In genomic region chr2:158726906-158727592, GRCh38 we compare ENCODE assay signal across 14 cellular contexts.
A peak's percentile ranks its signal among the peaks of the same experiment; 100 is the strongest.
DNase-seq lines count a peak whose midpoint lies in the region; ATAC-seq, FAIRE-seq and TF ChIP-seq lines count a peak whose summit lies in the region.
"Had no signal": no experiment of that assay in that cellular context is flagged by ENCODE, and none has a peak within 500 bp of the region (broad histone marks: within the 10 kb centered on the region; RNA-seq: fewer than 3 reads in every experiment).

No MANE protein-coding gene starts in this region.

- no peaks in the 10 kb centered on the region for H3F3A ChIP-seq in MM.1S (ENCODE audit: insufficient read depth, low read length)

- no peak for TF ChIP-seq RAD21 in HepG2 (CRISPR knock-in tag; IDR thresholded peaks at IDR 0.05)

- in situ Hi-C loops in HepG2 (cut with HindIII; ENCODE audit: extremely low pct_ligation_motif_present, low pct_unique_long_range_greater_than_20kb), result loop anchor here (25.0 kb wide), 1 partner anchor 265 kb away; the partner anchor contains the start of genes CCDC148 and PKP4

- TF ChIP-seq EP300 in HepG2 (IDR thresholded peaks at IDR 0.05; ENCODE audit: low read depth in 2 of 2, low read length in 2 of 2), result no peak
- TF ChIP-seq EP300 in HepG2 (CRISPR knock-in tag; IDR thresholded peaks at IDR 0.05; ENCODE audit: borderline replicate concordance), result no peak

- H3K4me1 ChIP-seq in HepG2 (ENCODE audit: insufficient read depth, low read length) (peaks cover 55% of the 10 kb centered on the region), MM.1S (ENCODE audit: low read length) (no peaks in the 10 kb centered on the region)

- TF ChIP-seq CTCF in dorsolateral prefrontal cortex (IDR thresholded peaks at IDR 0.05 in 54 of 56, conservative IDR thresholded peaks at IDR 0.05 in 2 of 56; ENCODE audit: low read depth in 1 of 56, partially characterized antibody in 56 of 56) (peak in 10 of 56 donors; percentile 1 to 36 (median 14)), HepG2 (CRISPR knock-in tag; IDR thresholded peaks at IDR 0.05) (no peak), MM.1S (IDR thresholded peaks at IDR 0.05; ENCODE audit: low read length) (no peak)

- ATAC-seq in HepG2 (peak; percentile 17), GM19328 (IDR thresholded peaks at IDR 0.05; ENCODE audit: unreplicated experiment) (no peak), GM19023 (IDR thresholded peaks at IDR 0.05; ENCODE audit: unreplicated experiment) (no peak)
- ATAC-seq: effector memory CD8-positive, alpha-beta T cell had no signal

- no peaks in the 10 kb centered on the region for H3K79me2 ChIP-seq in HepG2 (ENCODE audit: insufficient read depth, low read length)
- H3K79me2 ChIP-seq in MM.1S (ENCODE audit: low read length), result no peaks in the 10 kb centered on the region

- 3% methylated on average over 8 of the region's 8 CpGs for WGBS in HepG2 (ENCODE audit: low lambda C conversion rate)

- H3K36me3 ChIP-seq in HepG2 (replicated peaks in 1 of 2; ENCODE audit: control insufficient read depth in 1 of 2, insufficient read depth in 2 of 2, low read length in 2 of 2), result no peaks in the 10 kb centered on the region
- no peaks in the 10 kb centered on the region for H3K36me3 ChIP-seq in MM.1S (replicated peaks; ENCODE audit: insufficient read depth, low read length)

- CTCF ChIA-PET in HepG2 (lab: Yijun Ruan, JAX; ENCODE audit: low intra/inter-chr PET ratio, low total read pairs), result no interaction called here

- intact Hi-C loops in dorsolateral prefrontal cortex (cut with DNase I) (loop anchor here in 1 of 2 donors (1.0 to 10.0 kb wide), 2 partner anchors 17 to 542 kb away; no protein-coding TSS in a partner anchor), HepG2 (cut with micrococcal nuclease; ENCODE audit: unreplicated experiment) (no loop called here)

- H3K9me2 ChIP-seq in MM.1S (replicated peaks; ENCODE audit: insufficient read depth, low read length), result no peaks in the 10 kb centered on the region

- DNase-seq in AG08395 (ENCODE audit: low spot score), result peak; percentile 20
- DNase-seq in NAMALWA (ENCODE audit: low spot score), result peak; percentile 26
- DNase-seq in dorsolateral prefrontal cortex, result peak; percentile 28 to 96 (median 88)
- peak; percentile 23 for DNase-seq in HepG2 (ENCODE audit: low spot score)
- no peak for DNase-seq in MM.1S
- no peak for DNase-seq in LoVo (ENCODE audit: low spot score)
- DNase-seq: activated CD8-positive, alpha-beta memory T cell treated with anti-CD3 and anti-CD28 coated beads, Interleukin-2, amount 50 U/mL, for 4 hours; effector memory CD8-positive, alpha-beta T cell; GDM1; Karpas-422; NCI-H2171 had no signal

- H2AFZ ChIP-seq in HepG2 (ENCODE audit: low read length) (peak overlapping the region; percentile 30), MM.1S (ENCODE audit: low read length) (no peak overlapping the region)

- no TSS peak for BruUV-seq in HepG2 (replicated peaks; lab: Mats Ljungman, UMichigan)

- H3K27ac ChIP-seq in dorsolateral prefrontal cortex (peak overlapping the region in 54 of 59 donors; percentile 31 to 98 (median 78)), HepG2 (ENCODE audit: extremely low read length, insufficient read depth, low read length) (no peak overlapping the region), MM.1S (ENCODE audit: low read length) (no peak overlapping the region)

- H3K9me3 ChIP-seq in HepG2 (ENCODE audit: low read length) (no peaks in the 10 kb centered on the region), MM.1S (replicated peaks; ENCODE audit: insufficient read depth, low read length) (no peaks in the 10 kb centered on the region)

- H3K4me3 ChIP-seq in dorsolateral prefrontal cortex (peak overlapping the region in 1 of 59 donors; percentile 18), HepG2 (replicated peaks in 1 of 3; ENCODE audit: insufficient read depth in 1 of 3, low read depth in 2 of 3, low read length in 3 of 3) (peak overlapping the region in 1 of 3 experiments; percentile 2; a peak in 1 of 6 replicates), MM.1S (ENCODE audit: low read length) (no peak overlapping the region)
- H3K4me3 ChIP-seq: skin epidermis had no signal

- H4K20me1 ChIP-seq in HepG2 (ENCODE audit: insufficient read depth, low read length) (no peaks in the 10 kb centered on the region), MM.1S (ENCODE audit: insufficient read depth, low read length) (no peaks in the 10 kb centered on the region)

- POLR2A ChIA-PET in HepG2 (lab: Yijun Ruan, JAX), result interaction anchor here (0.6 to 1.1 kb wide), 2 partner anchors 11 to 442 kb away, joined by 3 read pairs; no protein-coding TSS in a partner anchor

- no peak for TF ChIP-seq POLR2A in HepG2 (IDR thresholded peaks at IDR 0.05; ENCODE audit: insufficient read depth in 1 of 2, low read depth in 2 of 2, low read length in 2 of 2)

- no peaks in the 10 kb centered on the region for H3K27me3 ChIP-seq in dorsolateral prefrontal cortex
- H3K27me3 ChIP-seq in HepG2 (ENCODE audit: control insufficient read depth in 1 of 2, insufficient read depth in 2 of 2, low read length in 2 of 2), result peaks cover 8 to 29% of the 10 kb centered on the region in 2 experiments; a peak in 3 of 5 replicates
- H3K27me3 ChIP-seq in MM.1S (replicated peaks; ENCODE audit: insufficient read depth, low read length), result no peaks in the 10 kb centered on the region

- peak overlapping the region; percentile 18; the same call in 1 of the 2 replicates for H3K9ac ChIP-seq in HepG2 (ENCODE audit: insufficient read depth, low read depth, low read length)
- no peak overlapping the region for H3K9ac ChIP-seq in MM.1S (ENCODE audit: low read length)

- H3K4me2 ChIP-seq in HepG2 (ENCODE audit: low read depth, low read length) (peak overlapping the region; percentile 47), MM.1S (ENCODE audit: low read depth, low read length) (no peak overlapping the region)

- FAIRE-seq in HepG2 (lab: Jason Lieb, UNC), result peak; percentile 37

TF ChIP-seq in HepG2, 621 proteins besides CTCF, POLR2A, EP300 and RAD21 (continues in another document):
- TF ChIP-seq MZF1 (CRISPR knock-in tag; IDR thresholded peaks at IDR 0.05; ENCODE audit: borderline replicate concordance) (no peak), ZNF496 (CRISPR knock-in tag; IDR thresholded peaks at IDR 0.05; ENCODE audit: insufficient replicate concordance) (no peak), ZMYM4 (CRISPR knock-in tag; IDR thresholded peaks at IDR 0.05) (0 out of 2 replicates have a peak, but pooled peaks have one; percentile 35), TFAP4 (IDR thresholded peaks at IDR 0.05; ENCODE audit: borderline replicate concordance, low read depth) (peak; percentile 45; the same call in 1 of the 2 replicates), MATR3 (CRISPR knock-in tag; IDR thresholded peaks at IDR 0.05) (no peak), ZEB1 (IDR thresholded peaks at IDR 0.05; ENCODE audit: insufficient replicate concordance, low read depth) (no peak), ZNF687 (CRISPR knock-in tag; IDR thresholded peaks at IDR 0.05) (peak; percentile 29; the same call in 1 of the 2 replicates)
- TF ChIP-seq, protein P1, sequence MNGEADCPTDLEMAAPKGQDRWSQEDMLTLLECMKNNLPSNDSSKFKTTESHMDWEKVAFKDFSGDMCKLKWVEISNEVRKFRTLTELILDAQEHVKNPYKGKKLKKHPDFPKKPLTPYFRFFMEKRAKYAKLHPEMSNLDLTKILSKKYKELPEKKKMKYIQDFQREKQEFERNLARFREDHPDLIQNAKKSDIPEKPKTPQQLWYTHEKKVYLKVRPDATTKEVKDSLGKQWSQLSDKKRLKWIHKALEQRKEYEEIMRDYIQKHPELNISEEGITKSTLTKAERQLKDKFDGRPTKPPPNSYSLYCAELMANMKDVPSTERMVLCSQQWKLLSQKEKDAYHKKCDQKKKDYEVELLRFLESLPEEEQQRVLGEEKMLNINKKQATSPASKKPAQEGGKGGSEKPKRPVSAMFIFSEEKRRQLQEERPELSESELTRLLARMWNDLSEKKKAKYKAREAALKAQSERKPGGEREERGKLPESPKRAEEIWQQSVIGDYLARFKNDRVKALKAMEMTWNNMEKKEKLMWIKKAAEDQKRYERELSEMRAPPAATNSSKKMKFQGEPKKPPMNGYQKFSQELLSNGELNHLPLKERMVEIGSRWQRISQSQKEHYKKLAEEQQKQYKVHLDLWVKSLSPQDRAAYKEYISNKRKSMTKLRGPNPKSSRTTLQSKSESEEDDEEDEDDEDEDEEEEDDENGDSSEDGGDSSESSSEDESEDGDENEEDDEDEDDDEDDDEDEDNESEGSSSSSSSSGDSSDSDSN (CRISPR knock-in tag; IDR thresholded peaks at IDR 0.05), result 0 out of 2 replicates have a peak, but pooled peaks have one; percentile 20

Comparison
In these comparisons a context has a peak if more than half of its experiments do, and no peak if none do; other contexts are left out.
1. DNase-seq: peak in AG08395 (single experiment), NAMALWA (single experiment), dorsolateral prefrontal cortex (10 of 10) and HepG2 (single experiment); none in MM.1S (single experiment) and LoVo (single experiment).
2. H3K27ac ChIP-seq: peak in dorsolateral prefrontal cortex (54 of 59); none in HepG2 (single experiment) and MM.1S (single experiment).